9 cellular contexts compared by ENCODE assay signal in the genomic region with DNA sequence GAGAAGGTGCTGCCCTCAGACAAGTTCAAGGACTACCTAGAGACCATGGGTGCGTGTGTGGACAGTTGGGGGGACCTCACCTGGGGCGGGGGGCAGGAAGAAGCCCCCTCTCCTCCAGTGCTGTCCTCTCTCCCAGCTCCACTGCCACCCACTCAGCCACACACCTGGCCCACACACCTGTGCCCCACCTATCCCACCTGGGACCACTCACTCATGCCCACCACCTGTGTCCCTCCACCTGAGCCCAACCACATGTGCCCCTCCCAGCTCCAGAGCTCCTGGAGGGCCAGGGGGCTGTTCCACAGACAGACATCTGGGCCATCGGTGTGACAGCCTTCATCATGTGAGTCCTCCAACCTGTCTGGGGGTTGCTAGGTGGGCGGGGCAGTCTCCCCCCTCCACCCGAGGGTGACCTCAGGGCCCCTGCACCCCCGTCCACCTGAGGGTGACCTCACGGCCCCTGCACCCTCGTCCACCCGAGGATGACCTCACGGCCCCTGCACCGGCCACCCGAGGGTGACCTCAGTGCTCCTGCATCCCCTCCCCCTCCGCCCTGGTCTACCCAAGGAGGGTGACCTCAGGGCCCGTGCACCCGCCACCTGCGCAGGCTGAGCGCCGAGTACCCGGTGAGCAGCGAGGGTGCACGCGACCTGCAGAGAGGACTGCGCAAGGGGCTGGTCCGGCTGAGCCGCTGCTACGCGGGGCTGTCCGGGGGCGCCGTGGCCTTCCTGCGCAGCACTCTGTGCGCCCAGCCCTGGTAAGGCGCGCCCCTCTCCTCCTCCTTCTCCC. TPM values are rescaled to one million over a fixed set of nuclear protein-coding genes. Genes with fewer than 3 reads are reported as not detected.
DNase-seq lines count a peak whose midpoint lies in the region; ATAC-seq and TF ChIP-seq lines count a peak whose summit lies in the region.
"Had no signal": no experiment of that assay in that cellular context is flagged by ENCODE, and none has a peak within 500 bp of the region (broad histone marks: within the 10 kb centered on the region; RNA-seq: fewer than 3 reads in every experiment).

No MANE protein-coding gene starts in this region.

- H3K36me3 ChIP-seq in HUES6 (ENCODE audit: control insufficient read depth, insufficient read depth, low read length) (no peaks in the 10 kb centered on the region), lung (ENCODE audit: control insufficient read depth in 2 of 2, insufficient read depth in 2 of 2, low read length in 2 of 2) (no peaks in the 10 kb centered on the region)
- H3K36me3 ChIP-seq: SJSA1 had no signal

- DNase-seq in 8988T (peak; percentile 90), choroid plexus epithelial cell (ENCODE audit: low read depth) (no peak), lung (ENCODE audit: low spot score) (no peak), globus pallidus (ENCODE audit: low spot score) (no peak)
- no peak for DNase-seq in activated effector memory CD4-positive, alpha-beta T cell treated with Interleukin-2 at 50 U/mL for 16 hours

- H3K9me3 ChIP-seq in HUES6 (ENCODE audit: control insufficient read depth, insufficient read depth, low read depth, low read length) = no peaks in the 10 kb centered on the region
- H3K9me3 ChIP-seq in lung (ENCODE audit: control insufficient read depth in 2 of 2, insufficient read depth in 1 of 2, low read length in 1 of 2) = no peaks in the 10 kb centered on the region
- H3K9me3 ChIP-seq: SJSA1 had no signal

- H3K4me3 ChIP-seq in HUES6 (ENCODE audit: low read depth, low read length) (peak overlapping the region; percentile 81), choroid plexus epithelial cell (ENCODE audit: low read depth, low read length) (peak overlapping the region; percentile 35), lung (no peak overlapping the region)
- H3K4me3 ChIP-seq: SJSA1 had no signal

- H3K27ac ChIP-seq in HUES6 (ENCODE audit: low read depth, low read length) (no peak overlapping the region), lung (ENCODE audit: low read depth in 1 of 2, low read length in 1 of 2) (no peak overlapping the region)
- H3K27ac ChIP-seq: SJSA1 had no signal

- TF ChIP-seq CTCF in choroid plexus epithelial cell (conservative IDR thresholded peaks at IDR 0.05; ENCODE audit: low read depth, low read length) = no peak
- no peak for TF ChIP-seq CTCF in lung (IDR thresholded peaks at IDR 0.05; ENCODE audit: control extremely low read depth, extremely low read depth)

- H3K4me1 ChIP-seq in HUES6 (ENCODE audit: control insufficient read depth, insufficient read depth, low read length) (peaks cover 7% of the 10 kb centered on the region), lung (ENCODE audit: control insufficient read depth in 2 of 2, insufficient read depth in 2 of 2, low read length in 2 of 2) (peaks cover 4 to 5% of the 10 kb centered on the region in 2 donors)
- H3K4me1 ChIP-seq: SJSA1 had no signal

- WGBS in lung, 2 donors = 30% methylated on average over 28 to 34 of the region's 34 CpGs

- ATAC-seq in lung (ENCODE audit: insufficient read depth, low FRiP score) (peak; percentile 38), GM21390 (IDR thresholded peaks at IDR 0.05; ENCODE audit: unreplicated experiment) (no peak), HG03442 (IDR thresholded peaks at IDR 0.05; ENCODE audit: unreplicated experiment) (no peak)

- H3K27me3 ChIP-seq in HUES6 (ENCODE audit: control insufficient read depth, insufficient read depth, low read length) = peaks cover 30% of the 10 kb centered on the region
- no peaks in the 10 kb centered on the region for H3K27me3 ChIP-seq in lung (ENCODE audit: control insufficient read depth, insufficient read depth)
- H3K27me3 ChIP-seq: SJSA1 had no signal

- no peak overlapping the region for H3K9ac ChIP-seq in HUES6 (ENCODE audit: low read length)

RNA-seq across cellular contexts. Expression of gene TRIM11, which starts 28.8 kb away (rescaled TPM):
- total RNA-seq in lung = 10 to 100 TPM; 16.8 to 29.4 TPM
- polyA plus RNA-seq in lung = 10 to 100 TPM; 13.8 to 16.4 TPM

RNA-seq across cellular contexts. Expression of gene TRIM17, which starts 38.8 kb away (rescaled TPM):
- total RNA-seq in lung = 1 to 10 TPM; 2.2 to 3.3 TPM
- 1 to 10 TPM; 1.0 to 1.5 TPM for polyA plus RNA-seq in lung
- total RNA-seq: SJSA1 had no signal
